In genomic region chr6:40577672-40578071, GRCh38 we compare ENCODE assay signal across 1 cellular context.
TF ChIP-seq lines count a peak whose summit lies in the region.

No MANE protein-coding gene starts in this region.

TF ChIP-seq in H1, 55 proteins besides CTCF, POLR2A, EP300 and RAD21:
- TF ChIP-seq SUZ12 (IDR thresholded peaks at IDR 0.05; ENCODE audit: low read length) = no peak
- no peak for TF ChIP-seq SIRT6 (IDR thresholded peaks at IDR 0.05; ENCODE audit: low read length)
- no peak for TF ChIP-seq CBX8 (IDR thresholded peaks at IDR 0.05; ENCODE audit: borderline replicate concordance, low read depth, low read length)
- TF ChIP-seq ATF2 (IDR thresholded peaks at IDR 0.05; ENCODE audit: low read length) = no peak
- TF ChIP-seq RFX5 (IDR thresholded peaks at IDR 0.05; ENCODE audit: borderline replicate concordance, low read depth, low read length) = no peak
- TF ChIP-seq YY1 (IDR thresholded peaks at IDR 0.05; ENCODE audit: low read depth, low read length) = no peak
- no peak for TF ChIP-seq BCL11A (IDR thresholded peaks at IDR 0.05; ENCODE audit: low read depth in 2 of 2, low read length in 2 of 2)
- TF ChIP-seq CEBPB (IDR thresholded peaks at IDR 0.05; ENCODE audit: low read depth, low read length) = no peak
- no peak for TF ChIP-seq PHF8 (conservative IDR thresholded peaks at IDR 0.05; ENCODE audit: low read depth, low read length)
- TF ChIP-seq HDAC2 (IDR thresholded peaks at IDR 0.05; ENCODE audit: borderline replicate concordance in 1 of 2, low read depth in 2 of 2, low read length in 2 of 2) = no peak
- TF ChIP-seq ZNF274 (IDR thresholded peaks at IDR 0.05; ENCODE audit: borderline replicate concordance, extremely low read depth, low read length) = no peak
- TF ChIP-seq NANOG (IDR thresholded peaks at IDR 0.05; ENCODE audit: insufficient read depth, low read depth, low read length, poor library complexity, severe bottlenecking) = no peak
- TF ChIP-seq CHD2 (IDR thresholded peaks at IDR 0.05; ENCODE audit: low read length) = no peak
- no peak for TF ChIP-seq ATF3 (IDR thresholded peaks at IDR 0.05; ENCODE audit: insufficient read depth, low read depth, low read length)
- TF ChIP-seq TBP (IDR thresholded peaks at IDR 0.05; ENCODE audit: low read depth, low read length) = no peak
- TF ChIP-seq MAFK (IDR thresholded peaks at IDR 0.05; ENCODE audit: low read depth, low read length) = no peak
- TF ChIP-seq GABPA (IDR thresholded peaks at IDR 0.05; ENCODE audit: borderline replicate concordance, insufficient read depth, low read length) = no peak
- TF ChIP-seq CHD7 (IDR thresholded peaks at IDR 0.05; ENCODE audit: insufficient replicate concordance, low read length) = no peak
TF ChIP-seq in H1: peak in this region for 0.
